ENCODE assay signal across 1 cellular context in genomic region chr9:129126789-129127618, GRCh38.
TF ChIP-seq lines count a peak whose summit lies in the region.

No MANE protein-coding gene starts in this region.

TF ChIP-seq in GM23338, 12 proteins besides CTCF, POLR2A, EP300 and RAD21:
- TF ChIP-seq, protein P1, sequence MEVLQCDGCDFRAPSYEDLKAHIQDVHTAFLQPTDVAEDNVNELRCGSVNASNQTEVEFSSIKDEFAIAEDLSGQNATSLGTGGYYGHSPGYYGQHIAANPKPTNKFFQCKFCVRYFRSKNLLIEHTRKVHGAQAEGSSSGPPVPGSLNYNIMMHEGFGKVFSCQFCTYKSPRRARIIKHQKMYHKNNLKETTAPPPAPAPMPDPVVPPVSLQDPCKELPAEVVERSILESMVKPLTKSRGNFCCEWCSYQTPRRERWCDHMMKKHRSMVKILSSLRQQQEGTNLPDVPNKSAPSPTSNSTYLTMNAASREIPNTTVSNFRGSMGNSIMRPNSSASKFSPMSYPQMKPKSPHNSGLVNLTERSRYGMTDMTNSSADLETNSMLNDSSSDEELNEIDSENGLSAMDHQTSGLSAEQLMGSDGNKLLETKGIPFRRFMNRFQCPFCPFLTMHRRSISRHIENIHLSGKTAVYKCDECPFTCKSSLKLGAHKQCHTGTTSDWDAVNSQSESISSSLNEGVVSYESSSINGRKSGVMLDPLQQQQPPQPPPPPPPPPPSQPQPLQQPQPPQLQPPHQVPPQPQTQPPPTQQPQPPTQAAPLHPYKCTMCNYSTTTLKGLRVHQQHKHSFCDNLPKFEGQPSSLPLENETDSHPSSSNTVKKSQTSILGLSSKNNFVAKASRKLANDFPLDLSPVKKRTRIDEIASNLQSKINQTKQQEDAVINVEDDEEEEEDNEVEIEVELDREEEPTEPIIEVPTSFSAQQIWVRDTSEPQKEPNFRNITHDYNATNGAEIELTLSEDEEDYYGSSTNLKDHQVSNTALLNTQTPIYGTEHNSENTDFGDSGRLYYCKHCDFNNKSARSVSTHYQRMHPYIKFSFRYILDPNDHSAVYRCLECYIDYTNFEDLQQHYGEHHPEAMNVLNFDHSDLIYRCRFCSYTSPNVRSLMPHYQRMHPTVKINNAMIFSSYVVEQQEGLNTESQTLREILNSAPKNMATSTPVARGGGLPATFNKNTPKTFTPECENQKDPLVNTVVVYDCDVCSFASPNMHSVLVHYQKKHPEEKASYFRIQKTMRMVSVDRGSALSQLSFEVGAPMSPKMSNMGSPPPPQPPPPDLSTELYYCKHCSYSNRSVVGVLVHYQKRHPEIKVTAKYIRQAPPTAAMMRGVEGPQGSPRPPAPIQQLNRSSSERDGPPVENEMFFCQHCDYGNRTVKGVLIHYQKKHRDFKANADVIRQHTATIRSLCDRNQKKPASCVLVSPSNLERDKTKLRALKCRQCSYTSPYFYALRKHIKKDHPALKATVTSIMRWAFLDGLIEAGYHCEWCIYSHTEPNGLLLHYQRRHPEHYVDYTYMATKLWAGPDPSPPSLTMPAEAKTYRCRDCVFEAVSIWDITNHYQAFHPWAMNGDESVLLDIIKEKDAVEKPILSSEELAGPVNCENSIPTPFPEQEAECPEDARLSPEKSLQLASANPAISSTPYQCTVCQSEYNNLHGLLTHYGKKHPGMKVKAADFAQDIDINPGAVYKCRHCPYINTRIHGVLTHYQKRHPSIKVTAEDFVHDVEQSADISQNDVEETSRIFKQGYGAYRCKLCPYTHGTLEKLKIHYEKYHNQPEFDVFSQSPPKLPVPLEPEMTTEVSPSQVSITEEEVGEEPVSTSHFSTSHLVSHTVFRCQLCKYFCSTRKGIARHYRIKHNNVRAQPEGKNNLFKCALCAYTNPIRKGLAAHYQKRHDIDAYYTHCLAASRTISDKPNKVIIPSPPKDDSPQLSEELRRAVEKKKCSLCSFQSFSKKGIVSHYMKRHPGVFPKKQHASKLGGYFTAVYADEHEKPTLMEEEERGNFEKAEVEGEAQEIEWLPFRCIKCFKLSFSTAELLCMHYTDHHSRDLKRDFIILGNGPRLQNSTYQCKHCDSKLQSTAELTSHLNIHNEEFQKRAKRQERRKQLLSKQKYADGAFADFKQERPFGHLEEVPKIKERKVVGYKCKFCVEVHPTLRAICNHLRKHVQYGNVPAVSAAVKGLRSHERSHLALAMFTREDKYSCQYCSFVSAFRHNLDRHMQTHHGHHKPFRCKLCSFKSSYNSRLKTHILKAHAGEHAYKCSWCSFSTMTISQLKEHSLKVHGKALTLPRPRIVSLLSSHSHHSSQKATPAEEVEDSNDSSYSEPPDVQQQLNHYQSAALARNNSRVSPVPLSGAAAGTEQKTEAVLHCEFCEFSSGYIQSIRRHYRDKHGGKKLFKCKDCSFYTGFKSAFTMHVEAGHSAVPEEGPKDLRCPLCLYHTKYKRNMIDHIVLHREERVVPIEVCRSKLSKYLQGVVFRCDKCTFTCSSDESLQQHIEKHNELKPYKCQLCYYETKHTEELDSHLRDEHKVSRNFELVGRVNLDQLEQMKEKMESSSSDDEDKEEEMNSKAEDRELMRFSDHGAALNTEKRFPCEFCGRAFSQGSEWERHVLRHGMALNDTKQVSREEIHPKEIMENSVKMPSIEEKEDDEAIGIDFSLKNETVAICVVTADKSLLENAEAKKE (CRISPR knock-in tag; IDR thresholded peaks at IDR 0.05): peak; percentile 70
- no peak for TF ChIP-seq POLR2AphosphoS5 (IDR thresholded peaks at IDR 0.05; ENCODE audit: low read depth)
